ENCODE assay signal across 8 cellular contexts in the genomic region with DNA sequence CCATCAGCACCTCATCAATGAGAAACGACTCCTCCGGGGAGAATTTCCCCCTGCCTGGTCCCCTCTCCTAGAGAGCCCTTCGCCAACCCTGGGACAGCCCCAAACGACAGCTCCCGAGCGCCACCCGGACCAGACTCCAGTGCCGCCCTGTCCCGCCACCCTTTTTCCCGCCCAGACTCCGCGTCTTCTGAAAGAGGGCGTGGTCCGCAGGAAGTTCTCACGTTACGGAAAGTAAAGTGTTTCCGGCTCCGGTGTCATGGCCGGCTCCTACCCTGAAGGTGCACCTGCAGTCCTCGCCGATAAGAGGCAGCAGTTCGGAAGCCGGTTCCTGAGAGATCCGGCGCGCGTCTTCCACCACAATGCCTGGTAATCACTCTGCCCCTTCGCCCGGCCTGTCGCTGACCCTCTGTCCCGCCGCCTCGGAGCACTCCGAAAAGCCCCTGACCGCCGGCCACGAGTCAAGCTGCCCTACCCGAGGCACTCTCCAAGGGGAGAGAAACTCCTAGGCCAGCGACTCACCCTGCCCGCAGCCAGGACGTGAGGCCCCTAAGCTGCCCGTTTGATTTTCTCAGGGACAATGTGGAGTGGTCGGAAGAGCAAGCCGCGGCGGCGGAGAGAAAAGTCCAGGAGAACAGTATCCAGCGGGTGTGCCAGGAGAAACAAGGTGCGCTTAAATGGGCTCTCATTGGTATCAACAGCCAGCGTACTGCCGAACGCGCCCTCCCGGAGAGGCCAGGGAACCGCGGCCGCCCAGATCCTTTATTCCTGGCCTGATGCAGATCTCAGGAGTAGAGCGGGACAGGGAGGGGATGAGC. TPM values are rescaled to one million over a fixed set of nuclear protein-coding genes. Genes with fewer than 3 reads are reported as not detected.
DNase-seq lines count a peak whose midpoint lies in the region; ATAC-seq, FAIRE-seq and TF ChIP-seq lines count a peak whose summit lies in the region.
"Not testable (repeated sequence)": the region's sequence is repeated elsewhere in the genome, so short reads cannot be mapped to it uniquely, and the experiment has no call there.

A gene with protein sequence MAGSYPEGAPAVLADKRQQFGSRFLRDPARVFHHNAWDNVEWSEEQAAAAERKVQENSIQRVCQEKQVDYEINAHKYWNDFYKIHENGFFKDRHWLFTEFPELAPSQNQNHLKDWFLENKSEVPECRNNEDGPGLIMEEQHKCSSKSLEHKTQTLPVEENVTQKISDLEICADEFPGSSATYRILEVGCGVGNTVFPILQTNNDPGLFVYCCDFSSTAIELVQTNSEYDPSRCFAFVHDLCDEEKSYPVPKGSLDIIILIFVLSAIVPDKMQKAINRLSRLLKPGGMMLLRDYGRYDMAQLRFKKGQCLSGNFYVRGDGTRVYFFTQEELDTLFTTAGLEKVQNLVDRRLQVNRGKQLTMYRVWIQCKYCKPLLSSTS (plus strand): TSS at position 251 of the 815 bp plus-strand sequence. CDS start 6 bp downstream, at position 257.

- peak within 1 kb of the TSS; percentile 93 for H3K27ac Mint-ChIP-seq in type B pancreatic cell

- TF ChIP-seq CTCF in heart left ventricle (IDR thresholded peaks at IDR 0.05) (peak in 5 of 12 donors; percentile 32 to 43 (median 36)), type B pancreatic cell (conservative IDR thresholded peaks at IDR 0.05) (peak; percentile 70)

- H3K27me3 Mint-ChIP-seq in type B pancreatic cell, result not testable (repeated sequence)

- H3K4me3 Mint-ChIP-seq in type B pancreatic cell, result peak within 1 kb of the TSS; percentile 97

- FAIRE-seq in GM12892 (lab: Jason Lieb, UNC), result peak; percentile 90

- H3K4me1 ChIP-seq in heart left ventricle, result peaks cover 0 to 17% (median 9%) of the 10 kb centered on the region in 12 donors

- H3K27me3 ChIP-seq in heart left ventricle, result not testable (repeated sequence)

- peak; percentile 78 for TF ChIP-seq POLR2A in GM12892 (IDR thresholded peaks at IDR 0.05; ENCODE audit: low read depth, low read length)
- peak in 1 of 2 donors; percentile 42 for TF ChIP-seq POLR2A in heart left ventricle (IDR thresholded peaks at IDR 0.05)

- peaks cover 19% of the 10 kb centered on the region for H3K4me1 Mint-ChIP-seq in type B pancreatic cell (ENCODE audit: unreplicated experiment)

- ATAC-seq in HG02840 (IDR thresholded peaks at IDR 0.05; ENCODE audit: low FRiP score, unreplicated experiment) (peak; percentile 83), heart left ventricle (peak; percentile 93 to 97 (median 97))

- not testable (repeated sequence) for H3K36me3 Mint-ChIP-seq in type B pancreatic cell

- H3K9me3 ChIP-seq in heart left ventricle, result not testable (repeated sequence)

- intact Hi-C loops in heart left ventricle (cut with DNase I), result loop anchor here in 1 of 10 donors (5.0 kb wide), 1 partner anchor 248 kb away; no protein-coding TSS in a partner anchor
- intact Hi-C loops in posterior cingulate gyrus (cut with DNase I), result not testable (repeated sequence)

- DNase-seq in GM12892 (ENCODE audit: insufficient read length), result peak; percentile 61
- DNase-seq in NCI-H1417 treated with DMSO at 0.1 percent for 48 hours (lab: John Stamatoyannopoulos, UW), result peak; percentile 34
- DNase-seq in SW 1271 (lab: John Stamatoyannopoulos, UW), result peak; percentile 75 to 89
- peak; percentile 73 for DNase-seq in activated naive CD8-positive, alpha-beta T cell treated with anti-CD3 and anti-CD28 coated beads, Interleukin-2, amount 50 U/mL, for 16 hours (ENCODE audit: low read depth, low spot score)
- peak; percentile 81 to 87 (median 85) for DNase-seq in heart left ventricle
- peak; percentile 68 to 97 (median 86) for DNase-seq in posterior cingulate gyrus
- peak; percentile 85 for DNase-seq in type B pancreatic cell (ENCODE audit: extremely low spot score, unreplicated experiment)

- H3K4me3 ChIP-seq in heart left ventricle, result peak within 1 kb of the TSS; percentile 58 to 94 (median 77)

- peak within 1 kb of the TSS in 11 of 12 donors; percentile 15 to 79 (median 74) for H3K27ac ChIP-seq in heart left ventricle

- not testable (repeated sequence) for H3K9me3 Mint-ChIP-seq in type B pancreatic cell

- 0 to 1% (median 1%) methylated on average over 51 to 58 of the region's 58 CpGs for WGBS in heart left ventricle, 4 donors

- peaks cover 0 to 23% (median 19%) of the 10 kb centered on the region in 9 donors for H3K36me3 ChIP-seq in heart left ventricle

RNA-seq across cellular contexts. Expression of the gene that starts here (rescaled TPM):
- polyA plus RNA-seq in GM12892 (2012; ENCODE audit: missing spikeins), result 19.3 TPM
- total RNA-seq in heart left ventricle, result 10 to 100 TPM; 13.2 to 19.8 (median 15.3) TPM
- 10 to 100 TPM in 1 of 2 donors, 1 to 10 TPM in 1; 7.9 to 24.5 TPM for polyA plus RNA-seq in heart left ventricle
- total RNA-seq in type B pancreatic cell (ENCODE audit: low replicate concordance), result 27.8 and 29.6 TPM in 2 replicates

Comparison
In these comparisons a context has a peak if more than half of its experiments do, and no peak if none do; other contexts are left out.
1. Peak in every context shown above with its lines: DNase-seq, ATAC-seq, H3K4me3 ChIP-seq and H3K27ac ChIP-seq.
2. DNase-seq: peak in every context shown above with its lines; median percentile 86 in posterior cingulate gyrus; 85 in heart left ventricle; 85 in type B pancreatic cell; 82 in SW 1271; 73 in activated naive CD8-positive, alpha-beta T cell treated with anti-CD3 and anti-CD28 coated beads, Interleukin-2, amount 50 U/mL, for 16 hours; 61 in GM12892; 34 in NCI-H1417 treated with DMSO at 0.1 percent for 48 hours.